22 cellular contexts compared by ENCODE assay signal in the genomic region with DNA sequence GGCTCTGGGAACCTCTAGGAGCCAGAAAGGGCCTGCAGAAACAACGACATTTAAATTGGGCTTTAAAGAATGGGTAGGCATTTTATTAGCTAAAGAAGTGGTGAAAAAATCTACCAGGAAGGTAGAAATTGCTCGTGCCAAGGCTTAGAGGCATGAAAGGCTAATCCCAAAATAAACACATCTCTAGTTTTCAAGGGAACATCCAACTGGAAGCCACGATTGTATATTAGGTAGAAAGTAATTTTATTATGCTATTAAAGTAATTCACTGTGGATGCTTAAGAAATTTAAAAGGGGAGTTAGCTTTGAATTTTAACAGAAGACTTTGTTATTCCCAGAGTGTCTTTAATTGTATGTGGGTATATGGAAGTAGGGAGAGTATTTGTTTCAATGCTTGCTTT.
"Had no signal": no experiment of that assay in that cellular context is flagged by ENCODE, and none has a peak within 500 bp of the region (broad histone marks: within the 10 kb centered on the region; RNA-seq: fewer than 3 reads in every experiment).

No MANE protein-coding gene starts in this region.

- H3K36me3 ChIP-seq: brain microvascular endothelial cell, esophagus squamous epithelium, lower lobe of right lung, tibial artery had no signal

- H3K27me3 ChIP-seq: brain microvascular endothelial cell, esophagus squamous epithelium, tibial artery had no signal

- DNase-seq: activated CD4-positive, alpha-beta T cell treated with anti-CD3 and anti-CD28 coated beads, Interleukin-2, amount 10 ng/mL, durations not matched to agents 24 days and 14 days; activated CD4-positive, CD25-positive, alpha-beta regulatory T cell; activated naive CD4-positive, alpha-beta T cell; activated naive CD8-positive, alpha-beta T cell treated with anti-CD3 and anti-CD28 coated beads, Interleukin-2, amount 10 ng/mL, durations not matched to agents 7 days and 5 days; anterior cingulate cortex; brain microvascular endothelial cell; effector CD8-positive, alpha-beta T cell; esophagus squamous epithelium; foreskin melanocyte; head of caudate nucleus; immature natural killer cell; left cardiac atrium; lower lobe of right lung; midbrain; retina; stimulated activated CD4-positive, alpha-beta T cell treated with anti-CD3 and anti-CD28 coated beads, Interleukin-15, amount 100 ng/mL, for 24 hours; stimulated activated CD4-positive, alpha-beta T cell treated with anti-CD3 and anti-CD28 coated beads, Interleukin-4, amount 100 ng/mL, for 1 hour; stimulated activated naive B cell treated with anti-CD40 and anti-IgM and Interleukin-4, amounts not matched to agents 10 μg/mL and 1 μg/mL and 100 μg/mL, for 72 hours; tibial artery had no signal

- H3K4me1 ChIP-seq: lower lobe of right lung had no signal

- H3K27ac ChIP-seq: brain microvascular endothelial cell, coronary artery, esophagus squamous epithelium, lower lobe of right lung had no signal

- H3K4me3 ChIP-seq: coronary artery, esophagus squamous epithelium, lower lobe of right lung, tibial artery had no signal

- FAIRE-seq: endothelial cell of umbilical vein, urothelium cell line had no signal

- ATAC-seq: left cardiac atrium; lower lobe of right lung; stimulated activated naive B cell treated with anti-CD40 and anti-IgM and Interleukin-4, amounts not matched to agents 10 μg/mL and 1 μg/mL and 100 μg/mL, for 72 hours had no signal

- H3K9me3 ChIP-seq: esophagus squamous epithelium, lower lobe of right lung, tibial artery had no signal
